19 cellular contexts compared by ENCODE assay signal in genomic region chr1:81874461-81874860, GRCh38.
"Had no signal": no experiment of that assay in that cellular context is flagged by ENCODE, and none has a peak within 500 bp of the region (broad histone marks: within the 10 kb centered on the region; RNA-seq: fewer than 3 reads in every experiment).

No MANE protein-coding gene starts in this region.

- H3K4me1 Mint-ChIP-seq: stimulated activated memory B cell treated with anti-CD40 and anti-IgM and Interleukin-4, amounts not matched to agents 10 μg/mL and 1 μg/mL and 100 μg/mL, for 72 hours had no signal

- H3K27ac ChIP-seq: adrenal gland, ascending aorta, left ventricle myocardium inferior, upper lobe of left lung had no signal

- H3K36me3 Mint-ChIP-seq: activated naive CD8-positive, alpha-beta T cell; stimulated activated memory B cell treated with anti-CD40 and anti-IgM and Interleukin-4, amounts not matched to agents 10 μg/mL and 1 μg/mL and 100 μg/mL, for 72 hours had no signal

- H3K27me3 Mint-ChIP-seq: activated naive CD8-positive, alpha-beta T cell; stimulated activated memory B cell treated with anti-CD40 and anti-IgM and Interleukin-4, amounts not matched to agents 10 μg/mL and 1 μg/mL and 100 μg/mL, for 72 hours had no signal

- H3K27ac Mint-ChIP-seq: activated naive CD8-positive, alpha-beta T cell; stimulated activated memory B cell treated with anti-CD40 and anti-IgM and Interleukin-4, amounts not matched to agents 10 μg/mL and 1 μg/mL and 100 μg/mL, for 72 hours had no signal

- H3K4me3 Mint-ChIP-seq: activated naive CD8-positive, alpha-beta T cell; stimulated activated memory B cell treated with anti-CD40 and anti-IgM and Interleukin-4, amounts not matched to agents 10 μg/mL and 1 μg/mL and 100 μg/mL, for 72 hours had no signal

- H3K4me3 ChIP-seq: adrenal gland, ascending aorta, left ventricle myocardium inferior, upper lobe of left lung had no signal

- ATAC-seq: sciatic nerve; stimulated activated memory B cell treated with anti-CD40 and anti-IgM and Interleukin-4, amounts not matched to agents 10 μg/mL and 1 μg/mL and 100 μg/mL, for 72 hours had no signal

- H3K9me3 ChIP-seq: ascending aorta, upper lobe of left lung had no signal

- H3K9me3 Mint-ChIP-seq: stimulated activated memory B cell treated with anti-CD40 and anti-IgM and Interleukin-4, amounts not matched to agents 10 μg/mL and 1 μg/mL and 100 μg/mL, for 72 hours had no signal

- FAIRE-seq: small intestine, TTC549 had no signal

- DNase-seq: activated gamma-delta T cell treated with Interleukin-2 at 50 U/mL for 16 hours; activated T-cell treated with anti-CD3 and anti-CD28 coated beads, Interleukin-2, amount 50 U/mL, for 1 hour; adrenal gland; erythroblast; glutamatergic neuron; hippocampal formation; kidney glomerular epithelial cell; left ventricle myocardium inferior; midbrain; occipital lobe; posterior cingulate gyrus; small intestine; T-helper 1 cell; upper lobe of left lung had no signal

- H3K27me3 ChIP-seq: adrenal gland, ascending aorta, upper lobe of left lung had no signal

- H3K36me3 ChIP-seq: adrenal gland, ascending aorta, left ventricle myocardium inferior, upper lobe of left lung had no signal
